In the genomic region with DNA sequence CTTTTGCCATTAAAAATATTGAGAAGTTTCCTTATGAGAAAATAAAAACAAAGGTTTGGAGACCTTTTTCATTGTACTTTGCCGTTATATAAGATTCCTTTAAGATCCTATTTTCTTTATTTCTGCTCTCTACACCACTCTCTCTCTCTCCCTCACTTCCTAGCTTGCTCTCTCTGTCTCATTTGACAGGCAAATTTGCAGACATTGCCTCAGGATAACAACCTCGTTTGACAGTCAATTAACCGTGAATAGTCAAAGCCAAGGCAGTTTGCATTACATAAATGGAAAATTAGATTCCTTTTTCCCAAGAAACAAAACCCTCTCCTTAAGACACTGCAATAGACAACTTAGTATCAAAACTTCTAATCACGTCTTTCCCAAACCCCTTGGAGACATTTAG, we compare ENCODE assay signal across 29 cellular contexts. TPM values are rescaled to one million over a fixed set of nuclear protein-coding genes. Genes with fewer than 3 reads are reported as not detected.
"Had no signal": no experiment of that assay in that cellular context is flagged by ENCODE, and none has a peak within 500 bp of the region (broad histone marks: within the 10 kb centered on the region; RNA-seq: fewer than 3 reads in every experiment).

No MANE protein-coding gene starts in this region.

- DNase-seq: activated CD4-positive, alpha-beta memory T cell treated with anti-CD3 and anti-CD28 coated beads, Interleukin-2, amount 10 ng/mL, durations not matched to agents 7 days and 5 days; activated CD4-positive, alpha-beta T cell treated with anti-CD3 and anti-CD28 coated beads for 1 hour; activated CD4-positive, alpha-beta T cell treated with anti-CD3 and anti-CD28 coated beads for 48 hours; activated CD4-positive, CD25-positive, alpha-beta regulatory T cell; activated CD8-positive, alpha-beta memory T cell treated with anti-CD3 and anti-CD28 coated beads for 24 hours; activated CD8-positive, alpha-beta memory T cell treated with anti-CD3 and anti-CD28 coated beads, Interleukin-2, amount 10 ng/mL, durations not matched to agents 7 days and 5 days; activated CD8-positive, alpha-beta memory T cell treated with anti-CD3 and anti-CD28 coated beads, Interleukin-2, amount 50 U/mL, for 48 hours; activated effector memory CD4-positive, alpha-beta T cell treated with Interleukin-2 at 50 U/mL for 16 hours; activated naive CD4-positive, alpha-beta T cell treated with anti-CD3 and anti-CD28 coated beads, Interleukin-2, amount 10 ng/mL, durations not matched to agents 7 days and 5 days; activated naive CD8-positive, alpha-beta T cell treated with anti-CD3 and anti-CD28 coated beads, Interleukin-2, amount 50 U/mL, for 24 hours; activated T-cell treated with anti-CD3 and anti-CD28 coated beads, Interleukin-2, amount 50 U/mL, for 48 hours; aorta; brain microvascular endothelial cell; central memory CD4-positive, alpha-beta T cell; Kasumi-1; KG1; MG63; NCI-H1092; NCI-H1930; NCI-H2081 treated with DMSO at 0.1 percent for 48 hours; NCI-H2171 treated with DMSO at 0.1 percent for 48 hours; NCI-H226; NCI-H510A; NCI-H774; SHP77; SJCRH30; T1000; WERI-Rb-1 had no signal

- H3K27me3 ChIP-seq: SJCRH30 had no signal

- H3K27ac ChIP-seq: brain microvascular endothelial cell, SJCRH30, SK-N-MC, WERI-Rb-1 had no signal

- H3K36me3 ChIP-seq: brain microvascular endothelial cell, MG63, SJCRH30, WERI-Rb-1 had no signal

- H3K9me3 ChIP-seq: SJCRH30 had no signal

- H3K4me3 ChIP-seq: MG63, SJCRH30, SK-N-MC had no signal

RNA-seq across cellular contexts. Expression of gene SKOR2, which starts 7.4 kb away (rescaled TPM):
- polyA plus RNA-seq: aorta had no signal
